1 cellular context compared by ENCODE assay signal in genomic region chr2:168577885-168578284, GRCh38.
TF ChIP-seq lines count a peak whose summit lies in the region.

No MANE protein-coding gene starts in this region.

TF ChIP-seq in GM12878, 131 proteins besides CTCF, POLR2A, EP300 and RAD21 (continued from another document):
- TF ChIP-seq ZBTB33 (IDR thresholded peaks at IDR 0.05): no peak
- no peak for TF ChIP-seq POLR2AphosphoS5 (IDR thresholded peaks at IDR 0.05; ENCODE audit: low read length)
- no peak for TF ChIP-seq STAT3 (IDR thresholded peaks at IDR 0.05; ENCODE audit: low read depth, low read length)
- no peak for TF ChIP-seq MXI1 (IDR thresholded peaks at IDR 0.05; ENCODE audit: low read depth, low read length)
- no peak for TF ChIP-seq ZSCAN29 (IDR thresholded peaks at IDR 0.05)
- TF ChIP-seq POU2F2 (IDR thresholded peaks at IDR 0.05; ENCODE audit: borderline replicate concordance, low read depth, low read length): no peak
- TF ChIP-seq BACH1 (IDR thresholded peaks at IDR 0.05; ENCODE audit: borderline replicate concordance): no peak
- TF ChIP-seq ATF2 (IDR thresholded peaks at IDR 0.05; ENCODE audit: low read length): no peak
- no peak for TF ChIP-seq LARP7 (IDR thresholded peaks at IDR 0.05)
- no peak for TF ChIP-seq HDGF (IDR thresholded peaks at IDR 0.05)
- no peak for TF ChIP-seq TCF3 (IDR thresholded peaks at IDR 0.05; ENCODE audit: borderline replicate concordance, insufficient read depth, low read depth, low read length)
- no peak for TF ChIP-seq CEBPZ (IDR thresholded peaks at IDR 0.05; ENCODE audit: low read depth, low read length)
- no peak for TF ChIP-seq IRF5 (IDR thresholded peaks at IDR 0.05; ENCODE audit: borderline replicate concordance)
- no peak for TF ChIP-seq CHD4 (IDR thresholded peaks at IDR 0.05)
